Comparison of ENCODE assay signal across 8 cellular contexts in genomic region chr7:107890962-107891618, GRCh38. TPM values are rescaled to one million over a fixed set of nuclear protein-coding genes. Genes with fewer than 3 reads are reported as not detected.
DNase-seq lines count a peak whose midpoint lies in the region; ATAC-seq and TF ChIP-seq lines count a peak whose summit lies in the region.

DLD (plus strand) TSS chr7:107891183; CDS start chr7:107891251, 68 bp downstream.

- H3K27me3 Mint-ChIP-seq in activated naive CD8-positive, alpha-beta T cell treated with anti-CD3 and anti-CD28 coated beads, Interleukin-2, amount 50 U/mL, for 24 hours = no peaks in the 10 kb centered on the region
- peaks cover 5% of the 10 kb centered on the region for H3K27me3 Mint-ChIP-seq in type B pancreatic cell

- peaks cover 3% of the 10 kb centered on the region for H3K27me3 ChIP-seq in cardiac muscle cell

- no peaks in the 10 kb centered on the region for H3K9me3 ChIP-seq in cardiac muscle cell (ENCODE audit: low read depth)

- peak within 1 kb of the TSS; percentile 99 for H3K4me3 Mint-ChIP-seq in activated naive CD8-positive, alpha-beta T cell treated with anti-CD3 and anti-CD28 coated beads, Interleukin-2, amount 50 U/mL, for 24 hours
- H3K4me3 Mint-ChIP-seq in type B pancreatic cell = peak within 1 kb of the TSS; percentile 97

- peak; percentile 92 to 95 (median 94) for DNase-seq in NCI-H1417 (lab: John Stamatoyannopoulos, UW)
- peak; percentile 89 for DNase-seq in SW480 (ENCODE audit: low spot score)
- DNase-seq in activated naive CD8-positive, alpha-beta T cell treated with anti-CD3 and anti-CD28 coated beads, Interleukin-2, amount 50 U/mL, for 24 hours = peak; percentile 95
- DNase-seq in cardiac muscle cell (ENCODE audit: low read depth in 1 of 2, low spot score in 1 of 2) = peak; percentile 94 to 95
- peak; percentile 91 for DNase-seq in pons (ENCODE audit: low spot score)
- peak; percentile 93 for DNase-seq in type B pancreatic cell (ENCODE audit: extremely low spot score, unreplicated experiment)

- peaks cover 9% of the 10 kb centered on the region for H3K36me3 ChIP-seq in cardiac muscle cell

- peak; percentile 99 for ATAC-seq in HG02678 (IDR thresholded peaks at IDR 0.05; ENCODE audit: unreplicated experiment)
- peak; percentile 99 for ATAC-seq in activated naive CD8-positive, alpha-beta T cell treated with anti-CD3 and anti-CD28 coated beads, Interleukin-2, amount 50 U/mL, for 24 hours

- peak within 1 kb of the TSS; percentile 99 for H3K27ac Mint-ChIP-seq in activated naive CD8-positive, alpha-beta T cell treated with anti-CD3 and anti-CD28 coated beads, Interleukin-2, amount 50 U/mL, for 24 hours
- peak within 1 kb of the TSS; percentile 97 for H3K27ac Mint-ChIP-seq in type B pancreatic cell

- TF ChIP-seq CTCF in cardiac muscle cell (IDR thresholded peaks at IDR 0.05; ENCODE audit: low read depth, low read length) (no peak), type B pancreatic cell (conservative IDR thresholded peaks at IDR 0.05) (no peak)

- peaks cover 51% of the 10 kb centered on the region for H3K4me1 Mint-ChIP-seq in activated naive CD8-positive, alpha-beta T cell treated with anti-CD3 and anti-CD28 coated beads, Interleukin-2, amount 50 U/mL, for 24 hours
- H3K4me1 Mint-ChIP-seq in type B pancreatic cell (ENCODE audit: unreplicated experiment) = peaks cover 20% of the 10 kb centered on the region

- TF ChIP-seq POLR2A in GM10847 (IDR thresholded peaks at IDR 0.05; ENCODE audit: extremely low read depth, insufficient read length) = peak; percentile 50

- H3K4me3 ChIP-seq in cardiac muscle cell = peak within 1 kb of the TSS; percentile 70

- peaks cover 12% of the 10 kb centered on the region for H3K4me1 ChIP-seq in cardiac muscle cell (ENCODE audit: low read depth)

- H3K36me3 Mint-ChIP-seq in activated naive CD8-positive, alpha-beta T cell treated with anti-CD3 and anti-CD28 coated beads, Interleukin-2, amount 50 U/mL, for 24 hours (ENCODE audit: low read depth) = peaks cover 29% of the 10 kb centered on the region
- H3K36me3 Mint-ChIP-seq in type B pancreatic cell = peaks cover 17% of the 10 kb centered on the region

- H3K27ac ChIP-seq in cardiac muscle cell = peak within 1 kb of the TSS; percentile 99

- H3K9me3 Mint-ChIP-seq in activated naive CD8-positive, alpha-beta T cell treated with anti-CD3 and anti-CD28 coated beads, Interleukin-2, amount 50 U/mL, for 24 hours = no peaks in the 10 kb centered on the region
- H3K9me3 Mint-ChIP-seq in type B pancreatic cell = no peaks in the 10 kb centered on the region

RNA-seq across cellular contexts. Expression of gene DLD, which starts in this region (rescaled TPM):
- 112 and 250 TPM in 2 replicates for total RNA-seq in cardiac muscle cell
- 175 and 199 TPM in 2 replicates for polyA plus RNA-seq in cardiac muscle cell
- 74.3 and 80.7 TPM in 2 replicates for total RNA-seq in type B pancreatic cell (ENCODE audit: low replicate concordance)

Comparison
In these comparisons a context has a peak if more than half of its experiments do, and no peak if none do; other contexts are left out.
1. Peak in every context shown above with its lines: DNase-seq, ATAC-seq, H3K4me3 ChIP-seq and H3K27ac ChIP-seq.